ENCODE assay signal across 20 cellular contexts in genomic region chr6:101747160-101747559, GRCh38.
A peak's percentile ranks its signal among the peaks of the same experiment; 100 is the strongest.
DNase-seq lines count a peak whose midpoint lies in the region; ATAC-seq, FAIRE-seq and TF ChIP-seq lines count a peak whose summit lies in the region.
"Had no signal": no experiment of that assay in that cellular context is flagged by ENCODE, and none has a peak within 500 bp of the region (broad histone marks: within the 10 kb centered on the region; RNA-seq: fewer than 3 reads in every experiment).

No MANE protein-coding gene starts in this region.

- TF ChIP-seq POLR2A in testis (IDR thresholded peaks at IDR 0.05), result no peak

- H3K9me3 ChIP-seq in testis, result no peaks in the 10 kb centered on the region
- H3K9me3 ChIP-seq: BLaER1 treated with 17β-estradiol and CSF1 and Interleukin-3, amounts not matched to agents 10 nM and 100 nM had no signal

- H3K36me3 ChIP-seq in testis (ENCODE audit: low read depth, missing control alignments), result no peaks in the 10 kb centered on the region
- H3K36me3 ChIP-seq: BLaER1 treated with 17β-estradiol and CSF1 and Interleukin-3, amounts not matched to agents 10 nM and 100 nM had no signal

- no peak overlapping the region for H3K27ac Mint-ChIP-seq in activated CD4-positive, alpha-beta T cell treated with anti-CD3 and anti-CD28 coated beads for 36 hours
- H3K27ac Mint-ChIP-seq: CD8-positive, alpha-beta memory T cell had no signal

- intact Hi-C loops in testis (cut with DNase I; ENCODE audit: low total_unique reads), result no loop called here
- intact Hi-C loops in activated CD4-positive, alpha-beta T cell treated with anti-CD3 and anti-CD28 coated beads for 36 hours (cut with DNase I, micrococcal nuclease), result loop anchor here in 1 of 2 experiments (10.0 kb wide), 1 partner anchor 1648 kb away; no protein-coding TSS in a partner anchor

- DNase-seq in NCI-H146 (lab: John Stamatoyannopoulos, UW), result peak; percentile 18
- no peak for DNase-seq in NCI-H146 treated with DMSO at 0.1 percent for 48 hours (lab: John Stamatoyannopoulos, UW; ENCODE audit: unreplicated experiment)
- peak; percentile 14 for DNase-seq in NCI-H69 (lab: John Stamatoyannopoulos, UW)
- DNase-seq in fibroblast of pulmonary artery (ENCODE audit: low read depth), result peak; percentile 19
- DNase-seq in testis, result no peak
- no peak for DNase-seq in activated CD4-positive, alpha-beta T cell treated with anti-CD3 and anti-CD28 coated beads for 36 hours
- DNase-seq: 8988T; CD8-positive, alpha-beta memory T cell; DND-41; GF-D8; NCI-H1092 treated with DMSO at 0.1 percent for 48 hours; NCI-H1694 treated with DMSO at 0.1 percent for 48 hours; NCI-H774; PC-3 had no signal

- no peak for ATAC-seq in activated CD4-positive, alpha-beta T cell treated with anti-CD3 and anti-CD28 coated beads for 36 hours
- no peak for ATAC-seq in GM21390 (IDR thresholded peaks at IDR 0.05; ENCODE audit: unreplicated experiment)
- ATAC-seq: K562, PC-3 had no signal

- FAIRE-seq in islet of Langerhans (lab: Jason Lieb, UNC), result peak; percentile 24
- FAIRE-seq: GM12891, GM18507, K562 had no signal

- H3K27me3 Mint-ChIP-seq in activated CD4-positive, alpha-beta T cell treated with anti-CD3 and anti-CD28 coated beads for 36 hours, result no peaks in the 10 kb centered on the region
- H3K27me3 Mint-ChIP-seq: CD8-positive, alpha-beta memory T cell had no signal

- POLR2A ChIA-PET in activated CD4-positive, alpha-beta T cell treated with anti-CD3 and anti-CD28 coated beads for 36 hours (lab: Charles Lee), result no interaction called here

- H3K4me1 ChIP-seq in testis, result no peaks in the 10 kb centered on the region
- H3K4me1 ChIP-seq: BLaER1 treated with 17β-estradiol and CSF1 and Interleukin-3, amounts not matched to agents 10 nM and 100 nM had no signal

- H3K4me3 ChIP-seq in fibroblast of pulmonary artery (replicated peaks; ENCODE audit: low read depth, low read length) (no peak overlapping the region), testis (no peak overlapping the region)
- H3K4me3 ChIP-seq: BLaER1 treated with 17β-estradiol and CSF1 and Interleukin-3, amounts not matched to agents 10 nM and 100 nM; K562 had no signal

- no peak for TF ChIP-seq CTCF in fibroblast of pulmonary artery (IDR thresholded peaks at IDR 0.05; ENCODE audit: low read length, missing control alignments)
- TF ChIP-seq CTCF in testis (IDR thresholded peaks at IDR 0.05), result no peak

- no peaks in the 10 kb centered on the region for H3K27me3 ChIP-seq in testis
- H3K27me3 ChIP-seq: BLaER1 treated with 17β-estradiol and CSF1 and Interleukin-3, amounts not matched to agents 10 nM and 100 nM had no signal

- CTCF ChIA-PET in activated CD4-positive, alpha-beta T cell treated with anti-CD3 and anti-CD28 coated beads for 36 hours (lab: Charles Lee), result no interaction called here

- no peaks in the 10 kb centered on the region for H3K36me3 Mint-ChIP-seq in activated CD4-positive, alpha-beta T cell treated with anti-CD3 and anti-CD28 coated beads for 36 hours (ENCODE audit: low read depth)
- H3K36me3 Mint-ChIP-seq: CD8-positive, alpha-beta memory T cell had no signal

- no peak overlapping the region for H3K27ac ChIP-seq in testis
- H3K27ac ChIP-seq: BLaER1 treated with 17β-estradiol and CSF1 and Interleukin-3, amounts not matched to agents 10 nM and 100 nM had no signal

- no peak overlapping the region for H3K4me3 Mint-ChIP-seq in activated CD4-positive, alpha-beta T cell treated with anti-CD3 and anti-CD28 coated beads for 36 hours
- H3K4me3 Mint-ChIP-seq: CD8-positive, alpha-beta memory T cell had no signal

- no peaks in the 10 kb centered on the region for H3K4me1 Mint-ChIP-seq in activated CD4-positive, alpha-beta T cell treated with anti-CD3 and anti-CD28 coated beads for 36 hours
- H3K4me1 Mint-ChIP-seq: CD8-positive, alpha-beta memory T cell had no signal

- peaks cover 2% of the 10 kb centered on the region for H3K9me3 Mint-ChIP-seq in activated CD4-positive, alpha-beta T cell treated with anti-CD3 and anti-CD28 coated beads for 36 hours (ENCODE audit: low read depth)

Comparison
In these comparisons a context has a peak if more than half of its experiments do, and no peak if none do; other contexts are left out.
1. DNase-seq: peak in NCI-H146 (single experiment), NCI-H69 (single experiment) and fibroblast of pulmonary artery (single experiment); none in NCI-H146 treated with DMSO at 0.1 percent for 48 hours (single experiment), testis (single experiment) and activated CD4-positive, alpha-beta T cell treated with anti-CD3 and anti-CD28 coated beads for 36 hours (single experiment).